ENCODE assay signal across 2 cellular contexts in the genomic region with DNA sequence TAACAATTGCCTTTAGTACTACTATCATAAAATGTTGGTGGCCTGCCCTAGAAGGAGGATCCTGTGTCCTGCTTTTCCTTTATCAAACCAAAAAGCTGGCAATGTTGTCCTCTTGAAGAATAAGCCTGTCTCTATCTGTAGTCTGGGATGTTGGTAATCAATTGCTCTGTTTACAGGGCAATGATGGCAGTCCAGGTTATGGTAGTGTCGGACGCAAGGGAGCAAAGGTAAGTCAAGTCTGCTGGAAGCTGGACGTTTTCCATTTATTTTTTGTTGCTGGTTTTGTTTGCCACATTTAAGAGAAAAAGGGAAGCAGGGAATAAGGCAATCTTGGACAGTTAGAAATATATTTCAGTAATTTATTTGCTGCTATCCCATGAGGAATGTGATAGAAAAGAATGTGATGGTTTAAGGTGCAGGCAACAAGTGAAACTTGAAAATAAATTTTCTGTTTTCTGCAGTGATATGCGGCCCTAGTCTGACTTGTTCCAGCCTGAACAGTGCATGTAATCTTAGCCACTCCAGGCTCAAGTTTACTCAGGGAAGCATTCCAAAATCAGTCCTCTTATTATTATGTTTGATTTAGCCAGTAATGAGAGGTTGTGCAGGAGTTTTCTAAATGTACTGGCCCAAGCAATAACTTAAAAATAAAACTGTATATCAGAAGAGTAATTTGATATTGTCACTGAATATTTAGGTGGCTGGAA.
A peak's percentile ranks its signal among the peaks of the same experiment; 100 is the strongest.
TF ChIP-seq lines count a peak whose summit lies in the region.

No MANE protein-coding gene starts in this region.

TF ChIP-seq in liver, 16 proteins besides CTCF, POLR2A, EP300 and RAD21:
- TF ChIP-seq, protein P1, sequence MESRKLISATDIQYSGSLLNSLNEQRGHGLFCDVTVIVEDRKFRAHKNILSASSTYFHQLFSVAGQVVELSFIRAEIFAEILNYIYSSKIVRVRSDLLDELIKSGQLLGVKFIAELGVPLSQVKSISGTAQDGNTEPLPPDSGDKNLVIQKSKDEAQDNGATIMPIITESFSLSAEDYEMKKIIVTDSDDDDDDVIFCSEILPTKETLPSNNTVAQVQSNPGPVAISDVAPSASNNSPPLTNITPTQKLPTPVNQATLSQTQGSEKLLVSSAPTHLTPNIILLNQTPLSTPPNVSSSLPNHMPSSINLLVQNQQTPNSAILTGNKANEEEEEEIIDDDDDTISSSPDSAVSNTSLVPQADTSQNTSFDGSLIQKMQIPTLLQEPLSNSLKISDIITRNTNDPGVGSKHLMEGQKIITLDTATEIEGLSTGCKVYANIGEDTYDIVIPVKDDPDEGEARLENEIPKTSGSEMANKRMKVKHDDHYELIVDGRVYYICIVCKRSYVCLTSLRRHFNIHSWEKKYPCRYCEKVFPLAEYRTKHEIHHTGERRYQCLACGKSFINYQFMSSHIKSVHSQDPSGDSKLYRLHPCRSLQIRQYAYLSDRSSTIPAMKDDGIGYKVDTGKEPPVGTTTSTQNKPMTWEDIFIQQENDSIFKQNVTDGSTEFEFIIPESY (IDR thresholded peaks at IDR 0.05) = no peak
- TF ChIP-seq EGR1 (IDR thresholded peaks at IDR 0.05; ENCODE audit: low read depth in 2 of 2) (no peak), NR2F2 (IDR thresholded peaks at IDR 0.05) (no peak), HNF4G (IDR thresholded peaks at IDR 0.05) (peak; percentile 31), RXRA (IDR thresholded peaks at IDR 0.05) (peak; percentile 31 to 44), TAF1 (conservative IDR thresholded peaks at IDR 0.05) (no peak), JUND (IDR thresholded peaks at IDR 0.05) (no peak), YY1 (IDR thresholded peaks at IDR 0.05) (peak; percentile 48), FOXA1 (IDR thresholded peaks at IDR 0.05) (no peak), FOXA2 (IDR thresholded peaks at IDR 0.05) (no peak), HNF4A (conservative IDR thresholded peaks at IDR 0.05) (peak; percentile 71 to 79), SP1 (IDR thresholded peaks at IDR 0.05) (peak; percentile 66), GABPA (IDR thresholded peaks at IDR 0.05 in 1 of 2, conservative IDR thresholded peaks at IDR 0.05 in 1 of 2) (no peak)
- TF ChIP-seq, protein P2, sequence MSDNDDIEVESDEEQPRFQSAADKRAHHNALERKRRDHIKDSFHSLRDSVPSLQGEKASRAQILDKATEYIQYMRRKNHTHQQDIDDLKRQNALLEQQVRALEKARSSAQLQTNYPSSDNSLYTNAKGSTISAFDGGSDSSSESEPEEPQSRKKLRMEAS (IDR thresholded peaks at IDR 0.05) = no peak
- TF ChIP-seq, protein P3, sequence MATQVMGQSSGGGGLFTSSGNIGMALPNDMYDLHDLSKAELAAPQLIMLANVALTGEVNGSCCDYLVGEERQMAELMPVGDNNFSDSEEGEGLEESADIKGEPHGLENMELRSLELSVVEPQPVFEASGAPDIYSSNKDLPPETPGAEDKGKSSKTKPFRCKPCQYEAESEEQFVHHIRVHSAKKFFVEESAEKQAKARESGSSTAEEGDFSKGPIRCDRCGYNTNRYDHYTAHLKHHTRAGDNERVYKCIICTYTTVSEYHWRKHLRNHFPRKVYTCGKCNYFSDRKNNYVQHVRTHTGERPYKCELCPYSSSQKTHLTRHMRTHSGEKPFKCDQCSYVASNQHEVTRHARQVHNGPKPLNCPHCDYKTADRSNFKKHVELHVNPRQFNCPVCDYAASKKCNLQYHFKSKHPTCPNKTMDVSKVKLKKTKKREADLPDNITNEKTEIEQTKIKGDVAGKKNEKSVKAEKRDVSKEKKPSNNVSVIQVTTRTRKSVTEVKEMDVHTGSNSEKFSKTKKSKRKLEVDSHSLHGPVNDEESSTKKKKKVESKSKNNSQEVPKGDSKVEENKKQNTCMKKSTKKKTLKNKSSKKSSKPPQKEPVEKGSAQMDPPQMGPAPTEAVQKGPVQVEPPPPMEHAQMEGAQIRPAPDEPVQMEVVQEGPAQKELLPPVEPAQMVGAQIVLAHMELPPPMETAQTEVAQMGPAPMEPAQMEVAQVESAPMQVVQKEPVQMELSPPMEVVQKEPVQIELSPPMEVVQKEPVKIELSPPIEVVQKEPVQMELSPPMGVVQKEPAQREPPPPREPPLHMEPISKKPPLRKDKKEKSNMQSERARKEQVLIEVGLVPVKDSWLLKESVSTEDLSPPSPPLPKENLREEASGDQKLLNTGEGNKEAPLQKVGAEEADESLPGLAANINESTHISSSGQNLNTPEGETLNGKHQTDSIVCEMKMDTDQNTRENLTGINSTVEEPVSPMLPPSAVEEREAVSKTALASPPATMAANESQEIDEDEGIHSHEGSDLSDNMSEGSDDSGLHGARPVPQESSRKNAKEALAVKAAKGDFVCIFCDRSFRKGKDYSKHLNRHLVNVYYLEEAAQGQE (IDR thresholded peaks at IDR 0.05) = no peak
- TF ChIP-seq, protein P4, sequence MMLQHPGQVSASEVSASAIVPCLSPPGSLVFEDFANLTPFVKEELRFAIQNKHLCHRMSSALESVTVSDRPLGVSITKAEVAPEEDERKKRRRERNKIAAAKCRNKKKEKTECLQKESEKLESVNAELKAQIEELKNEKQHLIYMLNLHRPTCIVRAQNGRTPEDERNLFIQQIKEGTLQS (IDR thresholded peaks at IDR 0.05) = no peak

TF ChIP-seq in HepG2, 621 proteins besides CTCF, POLR2A, EP300 and RAD21 (continued from another document):
- no peak for TF ChIP-seq RELA (CRISPR knock-in tag; IDR thresholded peaks at IDR 0.05)
